20 cellular contexts compared by ENCODE assay signal in genomic region chr2:47471429-47472116, GRCh38.
A peak's percentile ranks its signal among the peaks of the same experiment; 100 is the strongest.
DNase-seq lines count a peak whose midpoint lies in the region; ATAC-seq and TF ChIP-seq lines count a peak whose summit lies in the region.
"Had no signal": no experiment of that assay in that cellular context is flagged by ENCODE, and none has a peak within 500 bp of the region (broad histone marks: within the 10 kb centered on the region; RNA-seq: fewer than 3 reads in every experiment).

No MANE protein-coding gene starts in this region.

- no peaks in the 10 kb centered on the region for H3K27me3 ChIP-seq in Panc1 (ENCODE audit: control insufficient read depth, insufficient read depth, low read length)
- H3K27me3 ChIP-seq: BE2C; BLaER1 treated with 17β-estradiol and CSF1 and Interleukin-3, amounts not matched to agents 10 nM and 100 nM had no signal

- H3K36me3 ChIP-seq in HEK293 (ENCODE audit: control insufficient read depth in 2 of 2, insufficient read depth in 1 of 2, low read length in 2 of 2) = peaks cover 49 to 57% of the 10 kb centered on the region in 2 experiments
- H3K36me3 ChIP-seq in Panc1 (ENCODE audit: control insufficient read depth, insufficient read depth, low read length) = peaks cover 12% of the 10 kb centered on the region

- POLR2A ChIA-PET in HEK293 (lab: Yijun Ruan, JAX) (no interaction called here), Panc1 (lab: Charles Lee) (no interaction called here)

- H3K4me3 ChIP-seq in HEK293 (ENCODE audit: low read depth, low read length) (no peak overlapping the region), Panc1 (ENCODE audit: low read depth in 2 of 2, low read length in 2 of 2) (no peak overlapping the region)
- H3K4me3 ChIP-seq: BLaER1 treated with 17β-estradiol and CSF1 and Interleukin-3, amounts not matched to agents 10 nM and 100 nM; GM23248 had no signal

- no peak overlapping the region for H3K27ac ChIP-seq in HEK293 (ENCODE audit: extremely low read depth, low read depth, low read length)
- no peak overlapping the region for H3K27ac ChIP-seq in Panc1 (ENCODE audit: low read length)
- H3K27ac ChIP-seq: BLaER1 treated with 17β-estradiol and CSF1 and Interleukin-3, amounts not matched to agents 10 nM and 100 nM; GM23248 had no signal

- no peak for TF ChIP-seq CTCF in HEK293 (tag by site-specific recombination; IDR thresholded peaks at IDR 0.05)
- no peak for TF ChIP-seq CTCF in Panc1 (IDR thresholded peaks at IDR 0.05)

- no peak for DNase-seq in Panc1 (ENCODE audit: low read depth, low spot score)
- DNase-seq in left colon = no peak
- no peak for DNase-seq in NCI-H82 treated with DMSO at 0.1 percent for 48 hours (lab: John Stamatoyannopoulos, UW; ENCODE audit: unreplicated experiment)
- DNase-seq in activated effector memory CD4-positive, alpha-beta T cell treated with anti-CD3 and anti-CD28 coated beads, Interleukin-2, amount 50 U/mL, for 16 hours = no peak
- DNase-seq in UCSD-AML1 (lab: John Stamatoyannopoulos, UW; ENCODE audit: unreplicated experiment) = no peak
- DNase-seq: AML-193; BE2C; Calu3; CD4-positive, alpha-beta memory T cell; COR-L47; DMS53; DMS79 treated with DMSO at 0.1 percent for 48 hours; GF-D8; GM23248; H9; HFFc6 had no signal

- in situ Hi-C loops in Panc1 (cut with HindIII; ENCODE audit: low pct_unique_long_range_greater_than_20kb, low sequenced_read_pairs) = no loop called here

- intact Hi-C loops in Panc1 (cut with micrococcal nuclease; ENCODE audit: unreplicated experiment) (no loop called here), left colon (cut with DNase I, micrococcal nuclease) (no loop called here)

- no peaks in the 10 kb centered on the region for H3K9me3 ChIP-seq in HEK293 (ENCODE audit: control insufficient read depth, insufficient read depth, low read depth, low read length)
- no peaks in the 10 kb centered on the region for H3K9me3 ChIP-seq in Panc1 (ENCODE audit: control insufficient read depth, insufficient read depth, low read depth, low read length)
- H3K9me3 ChIP-seq: BE2C; BLaER1 treated with 17β-estradiol and CSF1 and Interleukin-3, amounts not matched to agents 10 nM and 100 nM had no signal

- BruUV-seq in Panc1 (replicated peaks; lab: Mats Ljungman, UMichigan) = TSS peak; percentile 35

- CTCF ChIA-PET in HEK293 (lab: Yijun Ruan, JAX) (no interaction called here), Panc1 (lab: Charles Lee) (no interaction called here)

- ATAC-seq in Panc1 (no peak), left colon (peak; percentile 98), GM19035 (IDR thresholded peaks at IDR 0.05; ENCODE audit: unreplicated experiment) (no peak)
- ATAC-seq: HCT116 had no signal

- no peaks in the 10 kb centered on the region for H3K4me1 ChIP-seq in HEK293 (ENCODE audit: control insufficient read depth, insufficient read depth, low read length)
- H3K4me1 ChIP-seq in Panc1 (ENCODE audit: control insufficient read depth, insufficient read depth, low read length) = no peaks in the 10 kb centered on the region
- H3K4me1 ChIP-seq: BE2C had no signal

TF ChIP-seq in HEK293, 187 proteins besides CTCF, POLR2A, EP300 and RAD21:
- TF ChIP-seq SCRT1 (tag by site-specific recombination; IDR thresholded peaks at IDR 0.05; ENCODE audit: borderline replicate concordance) (0 out of 2 replicates have a peak, but pooled peaks have one; percentile 12), ZNF629 (tag by site-specific recombination; IDR thresholded peaks at IDR 0.05) (no peak), SCRT2 (tag by site-specific recombination; IDR thresholded peaks at IDR 0.05) (peak; percentile 91)
